ENCODE assay signal across 1 cellular context in the genomic region with DNA sequence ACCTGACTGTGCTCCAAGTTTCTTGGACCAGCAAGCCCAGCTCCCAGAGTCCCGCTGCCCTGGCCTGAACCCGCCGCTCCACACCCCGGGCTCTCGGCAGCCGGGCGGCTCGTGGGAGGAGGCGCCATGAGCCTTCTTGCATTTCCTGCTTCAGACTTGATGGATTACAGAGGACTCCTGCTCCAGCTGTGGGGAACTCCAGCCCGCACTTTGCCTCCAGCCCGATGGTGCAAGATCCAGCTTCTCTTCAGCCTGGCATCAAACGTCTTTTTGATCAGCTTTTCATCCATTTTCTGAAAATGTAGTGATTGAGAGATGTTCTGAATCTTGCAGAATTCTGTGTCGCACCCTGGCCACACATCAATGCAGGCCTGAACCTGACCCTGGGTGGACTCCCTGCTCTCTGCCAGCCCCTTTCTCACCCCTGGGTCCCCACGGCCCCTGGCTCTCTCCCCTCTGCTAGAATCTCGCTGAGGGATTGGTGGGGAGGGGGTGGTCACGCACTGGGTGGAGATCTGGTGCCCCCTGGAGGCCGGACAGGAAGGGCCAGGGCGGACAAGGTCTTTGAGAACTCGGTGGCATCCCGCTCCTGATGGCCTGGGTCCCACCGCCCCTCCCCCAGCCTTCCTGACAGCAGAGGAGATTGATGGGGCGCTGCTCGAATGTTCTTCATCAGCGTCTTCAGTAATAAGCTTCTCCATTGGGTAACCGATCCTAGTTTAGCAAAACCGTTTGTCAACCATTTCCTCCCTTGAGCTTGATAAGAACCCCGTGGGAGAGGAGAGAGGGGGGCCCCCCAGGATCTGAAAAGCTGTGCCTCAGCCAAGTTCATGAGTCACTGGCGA.
TF ChIP-seq lines count a peak whose summit lies in the region.

No MANE protein-coding gene starts in this region.

TF ChIP-seq in HepG2, 621 proteins besides CTCF, POLR2A, EP300 and RAD21 (continued from another document and continues in another):
- no peak for TF ChIP-seq ZNF704 (CRISPR knock-in tag; IDR thresholded peaks at IDR 0.05; ENCODE audit: borderline replicate concordance)
- TF ChIP-seq, protein P1, sequence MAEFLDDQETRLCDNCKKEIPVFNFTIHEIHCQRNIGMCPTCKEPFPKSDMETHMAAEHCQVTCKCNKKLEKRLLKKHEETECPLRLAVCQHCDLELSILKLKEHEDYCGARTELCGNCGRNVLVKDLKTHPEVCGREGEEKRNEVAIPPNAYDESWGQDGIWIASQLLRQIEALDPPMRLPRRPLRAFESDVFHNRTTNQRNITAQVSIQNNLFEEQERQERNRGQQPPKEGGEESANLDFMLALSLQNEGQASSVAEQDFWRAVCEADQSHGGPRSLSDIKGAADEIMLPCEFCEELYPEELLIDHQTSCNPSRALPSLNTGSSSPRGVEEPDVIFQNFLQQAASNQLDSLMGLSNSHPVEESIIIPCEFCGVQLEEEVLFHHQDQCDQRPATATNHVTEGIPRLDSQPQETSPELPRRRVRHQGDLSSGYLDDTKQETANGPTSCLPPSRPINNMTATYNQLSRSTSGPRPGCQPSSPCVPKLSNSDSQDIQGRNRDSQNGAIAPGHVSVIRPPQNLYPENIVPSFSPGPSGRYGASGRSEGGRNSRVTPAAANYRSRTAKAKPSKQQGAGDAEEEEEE (CRISPR knock-in tag; IDR thresholded peaks at IDR 0.05; ENCODE audit: borderline replicate concordance): no peak
- TF ChIP-seq STAT5B (CRISPR knock-in tag; IDR thresholded peaks at IDR 0.05): no peak
- no peak for TF ChIP-seq ZNF788 (CRISPR knock-in tag; IDR thresholded peaks at IDR 0.05; ENCODE audit: borderline replicate concordance)
- no peak for TF ChIP-seq ZNF253 (CRISPR knock-in tag; IDR thresholded peaks at IDR 0.05; ENCODE audit: borderline replicate concordance)
- TF ChIP-seq ZNF546 (CRISPR knock-in tag; conservative IDR thresholded peaks at IDR 0.05): no peak
- no peak; the same call in 1 of the 2 replicates for TF ChIP-seq NRL (CRISPR knock-in tag; IDR thresholded peaks at IDR 0.05; ENCODE audit: borderline replicate concordance)
- no peak for TF ChIP-seq ZKSCAN1 (IDR thresholded peaks at IDR 0.05; ENCODE audit: low read length)
- TF ChIP-seq ZSCAN12 (CRISPR knock-in tag; IDR thresholded peaks at IDR 0.05): no peak
- TF ChIP-seq ZNF282 (IDR thresholded peaks at IDR 0.05; ENCODE audit: partially characterized antibody): no peak
- TF ChIP-seq, protein P2, sequence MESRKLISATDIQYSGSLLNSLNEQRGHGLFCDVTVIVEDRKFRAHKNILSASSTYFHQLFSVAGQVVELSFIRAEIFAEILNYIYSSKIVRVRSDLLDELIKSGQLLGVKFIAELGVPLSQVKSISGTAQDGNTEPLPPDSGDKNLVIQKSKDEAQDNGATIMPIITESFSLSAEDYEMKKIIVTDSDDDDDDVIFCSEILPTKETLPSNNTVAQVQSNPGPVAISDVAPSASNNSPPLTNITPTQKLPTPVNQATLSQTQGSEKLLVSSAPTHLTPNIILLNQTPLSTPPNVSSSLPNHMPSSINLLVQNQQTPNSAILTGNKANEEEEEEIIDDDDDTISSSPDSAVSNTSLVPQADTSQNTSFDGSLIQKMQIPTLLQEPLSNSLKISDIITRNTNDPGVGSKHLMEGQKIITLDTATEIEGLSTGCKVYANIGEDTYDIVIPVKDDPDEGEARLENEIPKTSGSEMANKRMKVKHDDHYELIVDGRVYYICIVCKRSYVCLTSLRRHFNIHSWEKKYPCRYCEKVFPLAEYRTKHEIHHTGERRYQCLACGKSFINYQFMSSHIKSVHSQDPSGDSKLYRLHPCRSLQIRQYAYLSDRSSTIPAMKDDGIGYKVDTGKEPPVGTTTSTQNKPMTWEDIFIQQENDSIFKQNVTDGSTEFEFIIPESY (CRISPR knock-in tag; IDR thresholded peaks at IDR 0.05): no peak
- no peak for TF ChIP-seq NCOR1 (IDR thresholded peaks at IDR 0.05; ENCODE audit: borderline replicate concordance, low read length)
- no peak for TF ChIP-seq PHF21A (CRISPR knock-in tag; IDR thresholded peaks at IDR 0.05)
- TF ChIP-seq NBN (conservative IDR thresholded peaks at IDR 0.05): no peak
- TF ChIP-seq RBM22 (optimal IDR thresholded peaks at IDR 0.05; ENCODE audit: low read length): no peak
- no peak for TF ChIP-seq GTF2F1 (IDR thresholded peaks at IDR 0.05; ENCODE audit: low read length)
- no peak for TF ChIP-seq NFE2 (CRISPR knock-in tag; IDR thresholded peaks at IDR 0.05)
- TF ChIP-seq MTF2 (CRISPR knock-in tag; IDR thresholded peaks at IDR 0.05; ENCODE audit: borderline replicate concordance): 0 out of 2 replicates have a peak, but pooled peaks have one; percentile 38
- no peak for TF ChIP-seq TBL1XR1 (IDR thresholded peaks at IDR 0.05; ENCODE audit: borderline replicate concordance, low read length, partially characterized antibody)
- TF ChIP-seq ZNF614 (CRISPR knock-in tag; IDR thresholded peaks at IDR 0.05; ENCODE audit: borderline replicate concordance): no peak
- TF ChIP-seq RORA (CRISPR knock-in tag; IDR thresholded peaks at IDR 0.05): no peak
- no peak for TF ChIP-seq IKZF5 (CRISPR knock-in tag; IDR thresholded peaks at IDR 0.05)
- peak; percentile 82 for TF ChIP-seq STAG1 (CRISPR knock-in tag; IDR thresholded peaks at IDR 0.05)
- no peak for TF ChIP-seq JUNB (CRISPR knock-in tag; IDR thresholded peaks at IDR 0.05; ENCODE audit: borderline replicate concordance)
- no peak for TF ChIP-seq RFXANK (CRISPR knock-in tag; IDR thresholded peaks at IDR 0.05)
- TF ChIP-seq KDM4B (CRISPR knock-in tag; IDR thresholded peaks at IDR 0.05): no peak
- peak; percentile 51; the same call in 1 of the 2 replicates for TF ChIP-seq RNF2 (conservative IDR thresholded peaks at IDR 0.05; ENCODE audit: low read depth)
- TF ChIP-seq CREB1 (IDR thresholded peaks at IDR 0.05): no peak
- TF ChIP-seq CREB1 (CRISPR knock-in tag; IDR thresholded peaks at IDR 0.05): no peak
- TF ChIP-seq RFX1 (IDR thresholded peaks at IDR 0.05): no peak
- no peak for TF ChIP-seq MTF1 (CRISPR knock-in tag; IDR thresholded peaks at IDR 0.05)
- no peak for TF ChIP-seq ZFY (CRISPR knock-in tag; IDR thresholded peaks at IDR 0.05)
- no peak for TF ChIP-seq SMAD3 (CRISPR knock-in tag; IDR thresholded peaks at IDR 0.05)
- TF ChIP-seq SP4 (CRISPR knock-in tag; IDR thresholded peaks at IDR 0.05): 0 out of 2 replicates have a peak, but pooled peaks have one; percentile 36
- no peak for TF ChIP-seq GMEB1 (CRISPR knock-in tag; IDR thresholded peaks at IDR 0.05; ENCODE audit: borderline replicate concordance)
- no peak for TF ChIP-seq PPARG (CRISPR knock-in tag; conservative IDR thresholded peaks at IDR 0.05)
- no peak for TF ChIP-seq RXRA (CRISPR knock-in tag; IDR thresholded peaks at IDR 0.05)
- TF ChIP-seq TCF7 (IDR thresholded peaks at IDR 0.05; ENCODE audit: low read depth): no peak
- no peak for TF ChIP-seq ZNF326 (CRISPR knock-in tag; IDR thresholded peaks at IDR 0.05; ENCODE audit: borderline replicate concordance)
- TF ChIP-seq FOXP1 (IDR thresholded peaks at IDR 0.05): no peak
- TF ChIP-seq FOXP1 (CRISPR knock-in tag; IDR thresholded peaks at IDR 0.05): no peak
- 0 out of 2 replicates have a peak, but pooled peaks have one; percentile 24 for TF ChIP-seq ZNF350 (CRISPR knock-in tag; IDR thresholded peaks at IDR 0.05; ENCODE audit: borderline replicate concordance, low read depth)
- no peak for TF ChIP-seq ZNF891 (CRISPR knock-in tag; IDR thresholded peaks at IDR 0.05)
- no peak for TF ChIP-seq ZNF777 (CRISPR knock-in tag; IDR thresholded peaks at IDR 0.05)
- no peak for TF ChIP-seq ARNTL (CRISPR knock-in tag; IDR thresholded peaks at IDR 0.05)
- no peak for TF ChIP-seq ZNF567 (CRISPR knock-in tag; IDR thresholded peaks at IDR 0.05; ENCODE audit: borderline replicate concordance)
- TF ChIP-seq, protein P3, sequence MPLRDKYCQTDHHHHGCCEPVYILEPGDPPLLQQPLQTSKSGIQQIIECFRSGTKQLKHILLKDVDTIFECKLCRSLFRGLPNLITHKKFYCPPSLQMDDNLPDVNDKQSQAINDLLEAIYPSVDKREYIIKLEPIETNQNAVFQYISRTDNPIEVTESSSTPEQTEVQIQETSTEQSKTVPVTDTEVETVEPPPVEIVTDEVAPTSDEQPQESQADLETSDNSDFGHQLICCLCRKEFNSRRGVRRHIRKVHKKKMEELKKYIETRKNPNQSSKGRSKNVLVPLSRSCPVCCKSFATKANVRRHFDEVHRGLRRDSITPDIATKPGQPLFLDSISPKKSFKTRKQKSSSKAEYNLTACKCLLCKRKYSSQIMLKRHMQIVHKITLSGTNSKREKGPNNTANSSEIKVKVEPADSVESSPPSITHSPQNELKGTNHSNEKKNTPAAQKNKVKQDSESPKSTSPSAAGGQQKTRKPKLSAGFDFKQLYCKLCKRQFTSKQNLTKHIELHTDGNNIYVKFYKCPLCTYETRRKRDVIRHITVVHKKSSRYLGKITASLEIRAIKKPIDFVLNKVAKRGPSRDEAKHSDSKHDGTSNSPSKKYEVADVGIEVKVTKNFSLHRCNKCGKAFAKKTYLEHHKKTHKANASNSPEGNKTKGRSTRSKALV (CRISPR knock-in tag; IDR thresholded peaks at IDR 0.05): no peak
- no peak for TF ChIP-seq PRMT3 (CRISPR knock-in tag; IDR thresholded peaks at IDR 0.05; ENCODE audit: borderline replicate concordance, low read depth)
- TF ChIP-seq PAWR (CRISPR knock-in tag; IDR thresholded peaks at IDR 0.05; ENCODE audit: borderline replicate concordance): no peak
- no peak for TF ChIP-seq FOXA3 (CRISPR knock-in tag; IDR thresholded peaks at IDR 0.05)
- TF ChIP-seq, protein P4, sequence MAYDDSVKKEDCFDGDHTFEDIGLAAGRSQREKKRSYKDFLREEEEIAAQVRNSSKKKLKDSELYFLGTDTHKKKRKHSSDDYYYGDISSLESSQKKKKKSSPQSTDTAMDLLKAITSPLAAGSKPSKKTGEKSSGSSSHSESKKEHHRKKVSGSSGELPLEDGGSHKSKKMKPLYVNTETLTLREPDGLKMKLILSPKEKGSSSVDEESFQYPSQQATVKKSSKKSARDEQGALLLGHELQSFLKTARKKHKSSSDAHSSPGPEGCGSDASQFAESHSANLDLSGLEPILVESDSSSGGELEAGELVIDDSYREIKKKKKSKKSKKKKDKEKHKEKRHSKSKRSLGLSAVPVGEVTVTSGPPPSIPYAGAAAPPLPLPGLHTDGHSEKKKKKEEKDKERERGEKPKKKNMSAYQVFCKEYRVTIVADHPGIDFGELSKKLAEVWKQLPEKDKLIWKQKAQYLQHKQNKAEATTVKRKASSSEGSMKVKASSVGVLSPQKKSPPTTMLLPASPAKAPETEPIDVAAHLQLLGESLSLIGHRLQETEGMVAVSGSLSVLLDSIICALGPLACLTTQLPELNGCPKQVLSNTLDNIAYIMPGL (CRISPR knock-in tag; IDR thresholded peaks at IDR 0.05; ENCODE audit: borderline replicate concordance in 1 of 2, low read depth in 1 of 2): 0 out of 4 replicates have a peak, but pooled peaks of 1 of the 2 experiments have one; percentile 29
- TF ChIP-seq, protein P5, sequence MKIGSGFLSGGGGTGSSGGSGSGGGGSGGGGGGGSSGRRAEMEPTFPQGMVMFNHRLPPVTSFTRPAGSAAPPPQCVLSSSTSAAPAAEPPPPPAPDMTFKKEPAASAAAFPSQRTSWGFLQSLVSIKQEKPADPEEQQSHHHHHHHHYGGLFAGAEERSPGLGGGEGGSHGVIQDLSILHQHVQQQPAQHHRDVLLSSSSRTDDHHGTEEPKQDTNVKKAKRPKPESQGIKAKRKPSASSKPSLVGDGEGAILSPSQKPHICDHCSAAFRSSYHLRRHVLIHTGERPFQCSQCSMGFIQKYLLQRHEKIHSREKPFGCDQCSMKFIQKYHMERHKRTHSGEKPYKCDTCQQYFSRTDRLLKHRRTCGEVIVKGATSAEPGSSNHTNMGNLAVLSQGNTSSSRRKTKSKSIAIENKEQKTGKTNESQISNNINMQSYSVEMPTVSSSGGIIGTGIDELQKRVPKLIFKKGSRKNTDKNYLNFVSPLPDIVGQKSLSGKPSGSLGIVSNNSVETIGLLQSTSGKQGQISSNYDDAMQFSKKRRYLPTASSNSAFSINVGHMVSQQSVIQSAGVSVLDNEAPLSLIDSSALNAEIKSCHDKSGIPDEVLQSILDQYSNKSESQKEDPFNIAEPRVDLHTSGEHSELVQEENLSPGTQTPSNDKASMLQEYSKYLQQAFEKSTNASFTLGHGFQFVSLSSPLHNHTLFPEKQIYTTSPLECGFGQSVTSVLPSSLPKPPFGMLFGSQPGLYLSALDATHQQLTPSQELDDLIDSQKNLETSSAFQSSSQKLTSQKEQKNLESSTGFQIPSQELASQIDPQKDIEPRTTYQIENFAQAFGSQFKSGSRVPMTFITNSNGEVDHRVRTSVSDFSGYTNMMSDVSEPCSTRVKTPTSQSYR (CRISPR knock-in tag; IDR thresholded peaks at IDR 0.05; ENCODE audit: borderline replicate concordance): peak; percentile 69; the same call in 1 of the 2 replicates
- no peak for TF ChIP-seq ZBTB1 (CRISPR knock-in tag; IDR thresholded peaks at IDR 0.05; ENCODE audit: borderline replicate concordance)
- no peak for TF ChIP-seq CBX5 (CRISPR knock-in tag; IDR thresholded peaks at IDR 0.05; ENCODE audit: borderline replicate concordance)
- no peak for TF ChIP-seq TGIF2 (CRISPR knock-in tag; IDR thresholded peaks at IDR 0.05)
- no peak for TF ChIP-seq ZNF224 (CRISPR knock-in tag; IDR thresholded peaks at IDR 0.05)
